In genomic region chr4:80266902-80267380, GRCh38 we compare ENCODE assay signal across 8 cellular contexts. TPM values are rescaled to one million over a fixed set of nuclear protein-coding genes. Genes with fewer than 3 reads are reported as not detected.
DNase-seq lines count a peak whose midpoint lies in the region; TF ChIP-seq lines count a peak whose summit lies in the region.

No MANE protein-coding gene starts in this region.

- H3K4me1 ChIP-seq in testis: peaks cover 15% of the 10 kb centered on the region

- intact Hi-C loops in testis (cut with DNase I; ENCODE audit: low total_unique reads): no loop called here

- DNase-seq in GM04504 (ENCODE audit: low read depth): peak; percentile 38
- DNase-seq in LHCN-M2 (ENCODE audit: low read depth): peak; percentile 69
- DNase-seq in astrocyte of the cerebellum (ENCODE audit: low read depth): no peak
- peak; percentile 55 for DNase-seq in iris pigment epithelial cell (ENCODE audit: low read depth)
- peak; percentile 20 for DNase-seq in testis
- no peak for DNase-seq in nucleus accumbens (lab: John Stamatoyannopoulos, UW)
- DNase-seq in activated CD4-positive, CD25-positive, alpha-beta regulatory T cell (lab: John Stamatoyannopoulos, UW): no peak
- DNase-seq in NCI-H1092 (lab: John Stamatoyannopoulos, UW): no peak

- TF ChIP-seq CTCF in astrocyte of the cerebellum (IDR thresholded peaks at IDR 0.05; ENCODE audit: low read depth, low read length, missing control alignments): no peak
- TF ChIP-seq CTCF in testis (IDR thresholded peaks at IDR 0.05): no peak

- no peaks in the 10 kb centered on the region for H3K36me3 ChIP-seq in testis (ENCODE audit: low read depth, missing control alignments)

- peaks cover 8% of the 10 kb centered on the region for H3K27me3 ChIP-seq in testis

- H3K4me3 ChIP-seq in astrocyte of the cerebellum (ENCODE audit: low read depth, low read length): peak overlapping the region; percentile 72
- H3K4me3 ChIP-seq in testis: peak overlapping the region in 1 of 2 donors; percentile 42

- no peak overlapping the region for H3K27ac ChIP-seq in testis

- 1 to 4% methylated on average over 10 to 25 of the region's 25 CpGs for WGBS in testis, 2 donors

- TF ChIP-seq POLR2A in testis (IDR thresholded peaks at IDR 0.05): no peak

- H3K9me3 ChIP-seq in testis: no peaks in the 10 kb centered on the region

- in situ Hi-C loops in astrocyte of the cerebellum (cut with HindIII; ENCODE audit: low sequenced_read_pairs): no loop called here

RNA-seq across cellular contexts. Expression of gene FGF5, which starts 0.5 kb away (rescaled TPM):
- total RNA-seq in LHCN-M2 (2014; rRNA removed): 7.9 and 9.0 TPM in 2 replicates
- polyA plus RNA-seq in LHCN-M2 (2012): 16.4 TPM
- not detected for total RNA-seq in testis
- polyA plus RNA-seq in testis (ENCODE audit: insufficient read depth, low read depth, low replicate concordance): not detected

Comparison
In these comparisons a context has a peak if more than half of its experiments do, and no peak if none do; other contexts are left out.
1. DNase-seq: peak in GM04504 (single experiment), LHCN-M2 (single experiment), iris pigment epithelial cell (single experiment) and testis (single experiment); none in astrocyte of the cerebellum (single experiment), nucleus accumbens (0 of 56), activated CD4-positive, CD25-positive, alpha-beta regulatory T cell (0 of 4) and NCI-H1092 (single experiment).